11 cellular contexts compared by ENCODE assay signal in the genomic region with DNA sequence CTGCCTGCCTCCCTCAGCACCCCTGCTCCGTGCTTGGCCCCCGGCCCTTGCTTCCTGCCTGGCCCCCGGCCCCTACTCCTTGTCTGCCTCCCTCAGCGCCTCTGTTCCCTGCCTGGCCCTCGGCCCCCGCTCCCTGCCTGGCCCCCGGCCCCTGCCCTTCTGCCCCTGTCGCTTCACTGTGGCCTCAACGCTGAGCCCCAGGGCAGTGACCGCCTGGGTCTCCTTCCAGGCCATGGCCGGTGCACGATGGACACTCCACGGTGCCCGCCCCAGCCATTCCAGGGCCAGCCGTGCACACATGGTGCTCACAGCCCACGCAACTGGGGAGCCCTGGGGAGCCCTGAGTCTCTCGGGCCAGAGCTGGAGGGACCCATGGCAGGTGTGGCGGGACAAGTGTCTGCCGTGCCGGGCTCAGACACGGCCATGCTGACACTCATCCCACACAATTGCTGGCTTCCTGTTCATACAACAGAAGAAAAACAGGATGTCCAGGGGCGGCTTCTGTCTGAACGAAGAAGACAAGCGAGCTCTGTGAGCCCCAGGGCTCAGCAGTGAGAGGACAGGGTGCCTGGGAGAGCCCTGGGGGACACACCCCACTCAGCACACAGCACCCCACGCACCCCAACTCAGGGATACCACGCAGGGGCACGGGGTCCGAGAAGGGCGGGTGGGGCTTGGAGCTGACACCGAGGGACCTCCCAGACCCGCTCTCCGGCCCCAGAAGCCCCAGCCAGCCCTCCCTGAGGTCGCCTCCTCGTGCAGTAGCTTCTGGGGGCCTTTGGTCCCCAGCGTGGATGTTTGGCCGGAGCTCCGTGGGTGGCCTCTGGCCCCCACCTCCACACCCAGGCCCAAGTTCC. TPM values are rescaled to one million over a fixed set of nuclear protein-coding genes. Genes with fewer than 3 reads are reported as not detected.
DNase-seq lines count a peak whose midpoint lies in the region; ATAC-seq and TF ChIP-seq lines count a peak whose summit lies in the region.
"Had no signal": no experiment of that assay in that cellular context is flagged by ENCODE, and none has a peak within 500 bp of the region (broad histone marks: within the 10 kb centered on the region; RNA-seq: fewer than 3 reads in every experiment).

No MANE protein-coding gene starts in this region.

- no peaks in the 10 kb centered on the region for H3K36me3 Mint-ChIP-seq in activated T-cell treated with anti-CD3 and anti-CD28 coated beads, Interleukin-2, amount 50 U/mL, for 24 hours (ENCODE audit: low read depth)

- H3K4me3 Mint-ChIP-seq in activated T-cell treated with anti-CD3 and anti-CD28 coated beads, Interleukin-2, amount 50 U/mL, for 24 hours: peak overlapping the region; percentile 48

- WGBS in esophagus squamous epithelium, 2 donors: 65 to 68% methylated on average over 8 to 10 of the region's 37 CpGs

- peak overlapping the region; percentile 26 to 77 (median 54) for H3K27ac ChIP-seq in esophagus squamous epithelium
- no peak overlapping the region for H3K27ac ChIP-seq in WERI-Rb-1

- H3K27me3 ChIP-seq in esophagus squamous epithelium: no peaks in the 10 kb centered on the region
- no peaks in the 10 kb centered on the region for H3K27me3 ChIP-seq in WERI-Rb-1 (ENCODE audit: insufficient read depth, low read depth, severe bottlenecking)
- H3K27me3 ChIP-seq in HAP-1 (ENCODE audit: low read depth): no peaks in the 10 kb centered on the region

- in situ Hi-C loops in HAP-1 (cut with MboI; ENCODE audit: low sequenced_read_pairs): no loop called here

- H3K4me1 ChIP-seq in esophagus squamous epithelium (peaks cover 0 to 21% (median 6%) of the 10 kb centered on the region in 3 donors), HAP-1 (no peaks in the 10 kb centered on the region)

- no peak for ATAC-seq in HG03439 (IDR thresholded peaks at IDR 0.05; ENCODE audit: unreplicated experiment)
- ATAC-seq: Panc1 had no signal

- TF ChIP-seq CTCF in esophagus squamous epithelium (IDR thresholded peaks at IDR 0.05): no peak
- TF ChIP-seq CTCF in WERI-Rb-1 (IDR thresholded peaks at IDR 0.05; ENCODE audit: low read depth, low read length): no peak

- intact Hi-C loops in esophagus squamous epithelium (cut with DNase I): no loop called here

- peaks cover 23% of the 10 kb centered on the region for H3K4me1 Mint-ChIP-seq in activated T-cell treated with anti-CD3 and anti-CD28 coated beads, Interleukin-2, amount 50 U/mL, for 24 hours (ENCODE audit: low read depth)

- H3K9me3 ChIP-seq in esophagus squamous epithelium (no peaks in the 10 kb centered on the region), WERI-Rb-1 (ENCODE audit: severe bottlenecking) (no peaks in the 10 kb centered on the region), HAP-1 (no peaks in the 10 kb centered on the region)

- H3K27ac Mint-ChIP-seq in activated T-cell treated with anti-CD3 and anti-CD28 coated beads, Interleukin-2, amount 50 U/mL, for 24 hours: peak overlapping the region; percentile 95

- no peak for TF ChIP-seq POLR2A in esophagus squamous epithelium (IDR thresholded peaks at IDR 0.05)

- DNase-seq in NCI-H510A (lab: John Stamatoyannopoulos, UW): peak; percentile 46
- peak; percentile 76 for DNase-seq in activated T-cell treated with anti-CD3 and anti-CD28 coated beads, Interleukin-2, amount 50 U/mL, for 24 hours
- no peak for DNase-seq in esophagus squamous epithelium (lab: John Stamatoyannopoulos, UW)
- peak; percentile 34 to 35 for DNase-seq in stimulated activated CD4-positive, alpha-beta T cell treated with anti-CD3 and anti-CD28 coated beads, Interleukin-2, amount 100 ng/mL, for 24 hours
- DNase-seq in WERI-Rb-1: no peak
- DNase-seq in T1000 (lab: John Stamatoyannopoulos, UW): no peak
- DNase-seq in HAP-1 (ENCODE audit: low spot score in 2 of 2): no peak
- DNase-seq: erythroblast had no signal

- H3K9me3 Mint-ChIP-seq in activated T-cell treated with anti-CD3 and anti-CD28 coated beads, Interleukin-2, amount 50 U/mL, for 24 hours: no peaks in the 10 kb centered on the region

- peaks cover 0 to 19% (median 0%) of the 10 kb centered on the region in 3 donors for H3K36me3 ChIP-seq in esophagus squamous epithelium
- H3K36me3 ChIP-seq in WERI-Rb-1: no peaks in the 10 kb centered on the region
- H3K36me3 ChIP-seq in HAP-1 (replicated peaks): no peaks in the 10 kb centered on the region

- H3K27me3 Mint-ChIP-seq in activated T-cell treated with anti-CD3 and anti-CD28 coated beads, Interleukin-2, amount 50 U/mL, for 24 hours: no peaks in the 10 kb centered on the region

- H3K4me3 ChIP-seq in esophagus squamous epithelium (no peak overlapping the region), WERI-Rb-1 (ENCODE audit: low read depth, low read length) (no peak overlapping the region), HAP-1 (no peak overlapping the region)

RNA-seq across cellular contexts. Expression of a gene that starts 35.7 kb away (rescaled TPM):
- total RNA-seq in esophagus squamous epithelium: 10 to 100 TPM in 2 of 4 donors, 1 to 10 TPM in 2; 2.8 to 16.8 (median 9.1) TPM

RNA-seq across cellular contexts. Expression of a gene that starts 35.9 kb away (rescaled TPM):
- 1 to 10 TPM; 2.1 to 7.4 (median 4.8) TPM for total RNA-seq in esophagus squamous epithelium

RNA-seq across cellular contexts. Expression of a gene that starts 53.9 kb away (rescaled TPM):
- total RNA-seq in esophagus squamous epithelium: not detected
- total RNA-seq: ureter had no signal

Comparison
In these comparisons a context has a peak if more than half of its experiments do, and no peak if none do; other contexts are left out.
1. DNase-seq: peak in NCI-H510A (single experiment), activated T-cell treated with anti-CD3 and anti-CD28 coated beads, Interleukin-2, amount 50 U/mL, for 24 hours (single experiment) and stimulated activated CD4-positive, alpha-beta T cell treated with anti-CD3 and anti-CD28 coated beads, Interleukin-2, amount 100 ng/mL, for 24 hours (2 of 2); none in esophagus squamous epithelium (single experiment), WERI-Rb-1 (single experiment), T1000 (single experiment) and HAP-1 (0 of 2).